In genomic region chr11:1307998-1308744, GRCh38 we compare ENCODE assay signal across 8 cellular contexts. TPM values are rescaled to one million over a fixed set of nuclear protein-coding genes. Genes with fewer than 3 reads are reported as not detected.
DNase-seq lines count a peak whose midpoint lies in the region; ATAC-seq, FAIRE-seq and TF ChIP-seq lines count a peak whose summit lies in the region.

No MANE protein-coding gene starts in this region.

- TF ChIP-seq CTCF in PC-9 (conservative IDR thresholded peaks at IDR 0.05), result no peak
- TF ChIP-seq CTCF in H1 (IDR thresholded peaks at IDR 0.05; ENCODE audit: control extremely low read depth in 1 of 3, insufficient read depth in 1 of 3, low read depth in 1 of 3, low read length in 3 of 3), result no peak
- no peak for TF ChIP-seq CTCF in neural progenitor cell (IDR thresholded peaks at IDR 0.05)

- FAIRE-seq in H1 (lab: Jason Lieb, UNC), result no peak

- H3K27me3 ChIP-seq in CD8-positive, alpha-beta memory T cell (ENCODE audit: insufficient read depth, low read length, poor library complexity, severe bottlenecking), result no peaks in the 10 kb centered on the region
- H3K27me3 ChIP-seq in PC-9 (ENCODE audit: insufficient read depth, low read depth) (no peaks in the 10 kb centered on the region), H1 (replicated peaks in 1 of 4; ENCODE audit: control insufficient read depth in 3 of 4, extremely low read depth in 1 of 4, insufficient read depth in 3 of 4, low read length in 3 of 4) (no peaks in the 10 kb centered on the region; a peak in 1 of 7 replicates), neural progenitor cell (peaks cover 2% of the 10 kb centered on the region), aorta (ENCODE audit: control insufficient read depth in 1 of 2, insufficient read depth in 2 of 2, low read length in 1 of 2) (no peaks in the 10 kb centered on the region)

- peaks cover 35% of the 10 kb centered on the region for H3K4me1 ChIP-seq in CD8-positive, alpha-beta memory T cell (ENCODE audit: insufficient read depth, low read length)
- H3K4me1 ChIP-seq in PC-9 (replicated peaks; ENCODE audit: insufficient read depth) (peaks cover 19% of the 10 kb centered on the region), H1 (replicated peaks in 1 of 4; ENCODE audit: control insufficient read depth in 3 of 4, insufficient read depth in 4 of 4, low read length in 3 of 4) (peaks cover 0 to 7% (median 3%) of the 10 kb centered on the region in 4 experiments; a peak in 5 of 7 replicates), neural progenitor cell (peaks cover 1% of the 10 kb centered on the region), aorta (ENCODE audit: control insufficient read depth in 1 of 2, insufficient read depth in 2 of 2, low read length in 2 of 2) (no peaks in the 10 kb centered on the region)

- no peak overlapping the region for H3K9ac ChIP-seq in H1 (replicated peaks in 1 of 4; ENCODE audit: extremely low read depth in 1 of 4, low read depth in 3 of 4, low read length in 3 of 4)
- H3K9ac ChIP-seq in neural progenitor cell, result no peak overlapping the region

- no peak for TF ChIP-seq RAD21 in H1 (IDR thresholded peaks at IDR 0.05 in 1 of 2, conservative IDR thresholded peaks at IDR 0.05 in 1 of 2; ENCODE audit: low read depth in 2 of 2, low read length in 2 of 2)

- POLR2A ChIA-PET in CD8-positive, alpha-beta memory T cell (lab: Charles Lee), result interaction anchor here (0.9 to 2.3 kb wide), 2 partner anchors 81 to 265 kb away, joined by 3 to 8 read pairs; partner anchors contain the start of gene BRSK2
- POLR2A ChIA-PET in PC-9 (lab: Charles Lee; ENCODE audit: unreplicated experiment), result no interaction called here
- POLR2A ChIA-PET in H1 (lab: Charles Lee; ENCODE audit: partially characterized antibody), result interaction anchor here (2.7 kb wide), 1 partner anchor 43 kb away, joined by 12 read pairs; no protein-coding TSS in a partner anchor

- intact Hi-C loops in PC-9 (cut with micrococcal nuclease; ENCODE audit: unreplicated experiment) (loop anchor here (5.0 kb wide), 1 partner anchor 79 kb away; the partner anchor contains the start of gene BRSK2), aorta (cut with DNase I) (loop anchor here in 1 of 2 donors (5.0 kb wide), 1 partner anchor 46 kb away; no protein-coding TSS in a partner anchor)

- H3K56ac ChIP-seq in H1 (replicated peaks; ENCODE audit: insufficient read length, low read depth, low read length), result no peak overlapping the region

- H3K79me1 ChIP-seq in H1 (ENCODE audit: low read depth, low read length), result peaks cover 6% of the 10 kb centered on the region

- no peaks in the 10 kb centered on the region for H3K9me3 Mint-ChIP-seq in CD8-positive, alpha-beta memory T cell
- H3K9me3 Mint-ChIP-seq in neural progenitor cell, result peaks cover 11% of the 10 kb centered on the region

- H2AFZ ChIP-seq in PC-9 (no peak overlapping the region), H1 (ENCODE audit: low read length) (no peak overlapping the region), neural progenitor cell (replicated peaks) (no peak overlapping the region)

- H2BK5ac ChIP-seq in H1 (ENCODE audit: low read depth, low read length), result no peak overlapping the region

- 86% methylated on average over 20 of the region's 21 CpGs; no CpG with 5 or more reads in 1 of the 2 experiments for WGBS in H1 (ENCODE audit: extremely low coverage in 1 of 2, insufficient coverage in 1 of 2, insufficient read length in 1 of 2, insufficient replicate concordance in 2 of 2, low coverage in 1 of 2, low lambda C conversion rate in 2 of 2, missing lambda C conversion rate in 1 of 2), 2 experiments
- 70 to 71% methylated on average over 21 of the region's 21 CpGs for WGBS in aorta, 2 donors

- peaks cover 4% of the 10 kb centered on the region; the same call in 1 of the 2 replicates for H3K23me2 ChIP-seq in H1 (ENCODE audit: low read depth, low read length)

- TF ChIP-seq POLR2A in H1 (IDR thresholded peaks at IDR 0.05; ENCODE audit: control extremely low read depth in 1 of 2, low read depth in 2 of 2, low read length in 2 of 2), result no peak

- H2BK120ac ChIP-seq in H1 (replicated peaks; ENCODE audit: low read depth, low read length), result no peak overlapping the region

- H3K9me2 ChIP-seq in PC-9 (ENCODE audit: insufficient read depth), result no peaks in the 10 kb centered on the region

- no peaks in the 10 kb centered on the region for H3K27me3 Mint-ChIP-seq in CD8-positive, alpha-beta memory T cell
- H3K27me3 Mint-ChIP-seq in neural progenitor cell (ENCODE audit: insufficient read depth, low read depth), result peaks cover 6% of the 10 kb centered on the region

- H3K4ac ChIP-seq in H1 (replicated peaks; ENCODE audit: insufficient read length, low read depth, low read length), result no peak overlapping the region

- H3K36me3 Mint-ChIP-seq in CD8-positive, alpha-beta memory T cell, result peaks cover 0 to 34% (median 3%) of the 10 kb centered on the region in 3 donors
- H3K36me3 Mint-ChIP-seq in neural progenitor cell, result peaks cover 5% of the 10 kb centered on the region

- ATAC-seq in GM21423 (IDR thresholded peaks at IDR 0.05; ENCODE audit: unreplicated experiment) (no peak), aorta (ENCODE audit: low FRiP score) (no peak), HG03025 (IDR thresholded peaks at IDR 0.05; ENCODE audit: low FRiP score, unreplicated experiment) (no peak)

- no peaks in the 10 kb centered on the region for H3K9me3 ChIP-seq in CD8-positive, alpha-beta memory T cell (ENCODE audit: low read length)
- H3K9me3 ChIP-seq in PC-9 (ENCODE audit: insufficient read depth, low read depth), result no peaks in the 10 kb centered on the region
- peaks cover 7% of the 10 kb centered on the region in 2 experiments; a peak in 1 of 4 replicates for H3K9me3 ChIP-seq in H1 (ENCODE audit: insufficient read depth in 2 of 2, low read depth in 1 of 2, low read length in 1 of 2)
- H3K9me3 ChIP-seq in neural progenitor cell (ENCODE audit: low read depth), result no peaks in the 10 kb centered on the region
- no peaks in the 10 kb centered on the region for H3K9me3 ChIP-seq in aorta (ENCODE audit: control insufficient read depth, low read length)

- H2BK20ac ChIP-seq in H1 (ENCODE audit: low read length), result no peak overlapping the region

- no peak overlapping the region for H2BK12ac ChIP-seq in H1 (ENCODE audit: low read depth, low read length)

- H3K4me1 Mint-ChIP-seq in CD8-positive, alpha-beta memory T cell, result peaks cover 36 to 64% (median 49%) of the 10 kb centered on the region in 3 donors
- H3K4me1 Mint-ChIP-seq in neural progenitor cell, result peaks cover 20% of the 10 kb centered on the region

- H3K4me3 Mint-ChIP-seq in CD8-positive, alpha-beta memory T cell, result peak overlapping the region; percentile 68 to 91 (median 73)
- H3K4me3 Mint-ChIP-seq in neural progenitor cell, result peak overlapping the region; percentile 84

- no peak overlapping the region for H3K27ac ChIP-seq in CD8-positive, alpha-beta memory T cell (ENCODE audit: low read depth, low read length)
- no peak overlapping the region for H3K27ac ChIP-seq in PC-9
- no peak overlapping the region for H3K27ac ChIP-seq in H1 (ENCODE audit: low read depth, low read length)
- H3K27ac ChIP-seq in neural progenitor cell, result no peak overlapping the region
- no peak overlapping the region for H3K27ac ChIP-seq in aorta (ENCODE audit: low read depth in 1 of 2, low read length in 2 of 2)

- no peaks in the 10 kb centered on the region; the same call in 1 of the 2 replicates for H4K20me1 ChIP-seq in PC-9 (ENCODE audit: insufficient read depth)
- peaks cover 8 to 16% of the 10 kb centered on the region in 2 experiments for H4K20me1 ChIP-seq in H1 (replicated peaks in 1 of 2; ENCODE audit: control insufficient read depth in 1 of 2, insufficient read depth in 2 of 2, low read length in 2 of 2)
- peaks cover 12% of the 10 kb centered on the region for H4K20me1 ChIP-seq in neural progenitor cell (ENCODE audit: low read depth)

- peaks cover 43% of the 10 kb centered on the region for H3K79me2 ChIP-seq in PC-9 (ENCODE audit: low read depth)
- H3K79me2 ChIP-seq in H1 (ENCODE audit: control insufficient read depth in 1 of 2, insufficient read depth in 2 of 2, low read length in 2 of 2), result peaks cover 0 to 37% of the 10 kb centered on the region in 2 experiments; a peak in 3 of 4 replicates
- peaks cover 18% of the 10 kb centered on the region for H3K79me2 ChIP-seq in neural progenitor cell (ENCODE audit: low read depth)

- peaks cover 5% of the 10 kb centered on the region; the same call in 1 of the 2 replicates for H3F3A ChIP-seq in PC-9 (ENCODE audit: insufficient read depth, low read depth)
- H3F3A ChIP-seq in neural progenitor cell (ENCODE audit: low read depth), result peaks cover 4% of the 10 kb centered on the region

- H3K23ac ChIP-seq in H1 (ENCODE audit: insufficient read length), result no peak overlapping the region

- H3K14ac ChIP-seq in H1 (ENCODE audit: insufficient read length), result no peak overlapping the region

- no peak overlapping the region for H4K8ac ChIP-seq in H1 (ENCODE audit: extremely low read depth, insufficient read depth, low read length)

- no peak overlapping the region for H4K5ac ChIP-seq in H1 (ENCODE audit: insufficient read length, low read depth, low read length)

- H3K18ac ChIP-seq in H1 (ENCODE audit: extremely low read depth, low read length), result no peak overlapping the region

- no peak overlapping the region for H2BK15ac ChIP-seq in H1 (ENCODE audit: low read length)

- no peak overlapping the region for H4K91ac ChIP-seq in H1 (replicated peaks; ENCODE audit: insufficient read length, low read length)

- H3K4me2 ChIP-seq in PC-9 (peak overlapping the region; percentile 75), H1 (ENCODE audit: insufficient read depth in 1 of 2, low read depth in 2 of 2, low read length in 2 of 2) (peak overlapping the region; percentile 67 to 70), neural progenitor cell (peak overlapping the region; percentile 95)

- DNase-seq in CD8-positive, alpha-beta memory T cell, result no peak
- no peak for DNase-seq in PC-9
- peak in 1 of 2 experiments; percentile 20 for DNase-seq in H1 (ENCODE audit: low read depth in 1 of 2, low spot score in 2 of 2)
- no peak for DNase-seq in neural progenitor cell (ENCODE audit: low spot score)
- DNase-seq in aorta, result no peak
- DNase-seq in activated CD4-positive, alpha-beta T cell treated with anti-CD3 and anti-CD28 coated beads for 1 hour, result no peak

- no peaks in the 10 kb centered on the region for H3K36me3 ChIP-seq in CD8-positive, alpha-beta memory T cell (ENCODE audit: insufficient read depth, low read length)
- H3K36me3 ChIP-seq in PC-9 (ENCODE audit: low read depth), result no peaks in the 10 kb centered on the region
- no peaks in the 10 kb centered on the region for H3K36me3 ChIP-seq in H1 (ENCODE audit: control insufficient read depth in 2 of 4, insufficient read depth in 4 of 4, low read length in 3 of 4)
- H3K36me3 ChIP-seq in neural progenitor cell, result no peaks in the 10 kb centered on the region
- no peaks in the 10 kb centered on the region for H3K36me3 ChIP-seq in aorta (ENCODE audit: control insufficient read depth in 1 of 2, insufficient read depth in 2 of 2, low read length in 1 of 2)

- H3K4me3 ChIP-seq in CD8-positive, alpha-beta memory T cell (ENCODE audit: low read length), result peak overlapping the region; percentile 54
- peak overlapping the region; percentile 84; the same call in 1 of the 2 replicates for H3K4me3 ChIP-seq in PC-9
- H3K4me3 ChIP-seq in H1 (ENCODE audit: extremely low read depth in 1 of 4, insufficient read depth in 2 of 4, low read depth in 3 of 4, low read length in 4 of 4), result peak overlapping the region; percentile 58 to 84 (median 61); a peak in 6 of 8 replicates
- H3K4me3 ChIP-seq in neural progenitor cell, result peak overlapping the region; percentile 70
- H3K4me3 ChIP-seq in aorta (ENCODE audit: low read length in 2 of 2), result peak overlapping the region in 1 of 2 donors; percentile 75

- CTCF ChIA-PET in CD8-positive, alpha-beta memory T cell (lab: Charles Lee), result no interaction called here
- CTCF ChIA-PET in PC-9 (lab: Charles Lee) (no interaction called here), H1 (lab: Charles Lee; ENCODE audit: partially characterized antibody) (interaction anchor here (0.6 to 0.9 kb wide), 3 partner anchors 43 to 644 kb away, joined by 3 to 4 read pairs (median 3); no protein-coding TSS in a partner anchor)

- peak overlapping the region; percentile 78 to 96 (median 86) for H3K27ac Mint-ChIP-seq in CD8-positive, alpha-beta memory T cell
- no peak overlapping the region for H3K27ac Mint-ChIP-seq in neural progenitor cell

- TF ChIP-seq EP300 in H1 (IDR thresholded peaks at IDR 0.05; ENCODE audit: borderline replicate concordance in 1 of 2, low read depth in 2 of 2, low read length in 2 of 2), result no peak

- no peak overlapping the region for H2AK5ac ChIP-seq in H1 (ENCODE audit: low read depth, low read length)

- BruUV-seq in PC-9 (replicated peaks; lab: Mats Ljungman, UMichigan), result TSS peak; percentile 55

RNA-seq across cellular contexts. Expression of gene TOLLIP, which starts 1.3 kb away (rescaled TPM):
- 10 to 100 TPM; 36.3 to 41.8 TPM for total RNA-seq in CD8-positive, alpha-beta memory T cell
- 31.1 TPM for polyA plus RNA-seq in CD8-positive, alpha-beta memory T cell
- total RNA-seq in PC-9 (2021) (29.5 and 35.8 TPM in 2 replicates), neural progenitor cell (ENCODE audit: low replicate concordance) (8.5 and 17.5 TPM in 2 replicates), aorta (10 to 100 TPM; 49.1 to 52.1 TPM)
- total RNA-seq in H1 (2021; fragmentation: NEBNext Ultra II Directional; extraction: Animal tissue kit (Norgen Biotek cat#: 25700)), result 23.7 and 28.1 TPM in 2 replicates
- polyA plus RNA-seq in H1 (2011; rRNA removed) (34.7 and 43.8 TPM in 2 replicates), aorta (10 to 100 TPM; 20.0 to 20.7 TPM)
- 27.0 TPM for polyA plus RNA-seq in H1 (2011; cell fraction: cytosol; rRNA removed)
- polyA plus RNA-seq in H1 (2011; cell fraction: nucleus; rRNA removed), result 37.5 TPM
- 17.1 to 27.7 TPM (median 23.6 TPM) in 4 replicates for polyA plus RNA-seq in H1 (2012, experiment 1 of 2)
- polyA plus RNA-seq in H1 (2012, experiment 2 of 2), result 15.2 TPM
- polyA plus RNA-seq in H1 (2013, experiment 1 of 2), result 9.5 TPM
- polyA plus RNA-seq in H1 (2013, experiment 2 of 2), result 8.9 TPM
- 15.8 and 29.8 TPM in 2 replicates for polyA minus RNA-seq in H1 (2011; rRNA and poly(A)+ RNA removed)
- 16.5 TPM for polyA minus RNA-seq in H1 (2011; cell fraction: cytosol; rRNA and poly(A)+ RNA removed)
- 31.6 TPM for polyA minus RNA-seq in H1 (2011; cell fraction: nucleus; rRNA and poly(A)+ RNA removed)
